Comparison of ENCODE assay signal across 8 cellular contexts in the genomic region with DNA sequence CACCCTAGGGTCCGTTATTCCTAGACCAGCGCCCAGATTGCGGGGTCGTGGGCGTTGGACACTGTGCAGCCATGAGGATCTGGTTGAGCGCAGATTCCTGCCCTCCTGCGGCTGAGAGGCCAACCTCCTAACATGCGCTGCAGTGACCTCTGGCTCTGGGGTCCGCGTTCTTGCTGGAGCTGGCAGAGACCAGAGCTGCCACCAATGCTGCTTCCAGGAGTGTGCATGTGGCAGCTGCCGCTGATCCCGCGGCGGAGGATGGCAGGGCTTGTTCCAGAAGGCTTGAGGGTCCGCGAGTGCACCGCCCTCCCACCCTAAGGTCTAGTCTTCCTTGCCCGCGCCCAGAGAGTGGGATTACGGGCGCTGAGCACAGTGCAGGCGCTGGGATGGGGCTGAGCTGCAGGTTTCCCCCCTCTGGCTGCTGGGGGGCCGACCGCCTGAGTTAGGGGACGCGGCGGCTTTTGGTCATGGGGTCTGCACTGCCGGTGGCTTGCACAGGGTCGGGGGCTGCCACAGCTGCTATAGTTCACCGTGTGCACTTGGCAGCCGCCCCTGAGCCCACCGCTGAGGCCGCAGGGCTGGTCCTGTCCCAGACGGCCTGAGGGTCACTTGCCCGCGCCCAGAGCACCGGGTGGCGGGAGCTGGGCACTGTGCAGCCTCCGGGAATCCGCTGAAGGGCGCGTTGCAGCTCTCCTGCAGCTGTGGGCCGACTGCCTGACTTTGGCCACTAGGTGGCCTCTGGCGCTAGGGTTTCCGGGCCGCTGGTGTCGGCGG.
DNase-seq lines count a peak whose midpoint lies in the region; ATAC-seq and TF ChIP-seq lines count a peak whose summit lies in the region.

No MANE protein-coding gene starts in this region.

- DNase-seq in NCI-H2081 (lab: John Stamatoyannopoulos, UW), result peak; percentile 70 to 80
- DNase-seq in NCI-H2081 treated with DMSO at 0.1 percent for 48 hours (lab: John Stamatoyannopoulos, UW), result no peak
- peak; percentile 64 for DNase-seq in NCI-H1105 treated with DMSO at 0.1 percent for 48 hours (lab: John Stamatoyannopoulos, UW)
- DNase-seq in cardiac fibroblast (ENCODE audit: low read depth in 2 of 2), result peak; percentile 71 to 72
- DNase-seq in iris pigment epithelial cell (ENCODE audit: low read depth), result peak; percentile 42
- DNase-seq in stimulated activated CD4-positive, alpha-beta T cell treated with anti-CD3 and anti-CD28 coated beads, Interleukin-15, amount 100 ng/mL, for 1 hour (ENCODE audit: low read depth in 1 of 2, low spot score in 1 of 2), result peak; percentile 35 to 51

- ATAC-seq in HG02678 (IDR thresholded peaks at IDR 0.05; ENCODE audit: unreplicated experiment), result peak; percentile 92

- peak overlapping the region; percentile 21 to 27 for H3K4me3 ChIP-seq in cardiac fibroblast (replicated peaks in 1 of 2; ENCODE audit: low read depth in 2 of 2, low read length in 2 of 2)

- TF ChIP-seq CTCF in VCaP (conservative IDR thresholded peaks at IDR 0.05), result peak; percentile 84
- TF ChIP-seq CTCF in cardiac fibroblast (IDR thresholded peaks at IDR 0.05; ENCODE audit: low read depth, low read length), result peak; percentile 78

- H3K27ac ChIP-seq in VCaP, result peak overlapping the region; percentile 52
